ENCODE assay signal across 1 cellular context in the genomic region with DNA sequence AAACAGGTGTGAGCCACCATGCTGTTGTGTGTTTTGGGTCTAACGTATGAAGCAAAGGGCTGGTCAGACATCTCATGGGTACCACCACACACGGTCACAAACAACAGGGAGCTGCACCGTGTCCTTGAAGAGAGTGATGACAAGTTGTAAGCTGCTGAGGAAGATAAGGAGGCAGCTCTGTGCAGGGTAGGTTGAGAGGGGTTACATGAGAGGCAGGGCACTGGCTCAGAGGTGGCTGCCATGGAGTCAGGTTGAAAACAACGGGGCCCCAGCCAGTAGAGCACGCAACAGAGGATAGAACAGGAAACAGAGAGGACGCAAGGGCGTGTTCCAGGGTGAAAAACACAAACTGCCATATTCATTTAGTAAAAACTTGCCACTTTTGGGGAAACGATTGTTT.
TF ChIP-seq lines count a peak whose summit lies in the region.

No MANE protein-coding gene starts in this region.

TF ChIP-seq in K562, 482 proteins besides CTCF, POLR2A, EP300 and RAD21 (continued from another document):
- TF ChIP-seq, protein P1, sequence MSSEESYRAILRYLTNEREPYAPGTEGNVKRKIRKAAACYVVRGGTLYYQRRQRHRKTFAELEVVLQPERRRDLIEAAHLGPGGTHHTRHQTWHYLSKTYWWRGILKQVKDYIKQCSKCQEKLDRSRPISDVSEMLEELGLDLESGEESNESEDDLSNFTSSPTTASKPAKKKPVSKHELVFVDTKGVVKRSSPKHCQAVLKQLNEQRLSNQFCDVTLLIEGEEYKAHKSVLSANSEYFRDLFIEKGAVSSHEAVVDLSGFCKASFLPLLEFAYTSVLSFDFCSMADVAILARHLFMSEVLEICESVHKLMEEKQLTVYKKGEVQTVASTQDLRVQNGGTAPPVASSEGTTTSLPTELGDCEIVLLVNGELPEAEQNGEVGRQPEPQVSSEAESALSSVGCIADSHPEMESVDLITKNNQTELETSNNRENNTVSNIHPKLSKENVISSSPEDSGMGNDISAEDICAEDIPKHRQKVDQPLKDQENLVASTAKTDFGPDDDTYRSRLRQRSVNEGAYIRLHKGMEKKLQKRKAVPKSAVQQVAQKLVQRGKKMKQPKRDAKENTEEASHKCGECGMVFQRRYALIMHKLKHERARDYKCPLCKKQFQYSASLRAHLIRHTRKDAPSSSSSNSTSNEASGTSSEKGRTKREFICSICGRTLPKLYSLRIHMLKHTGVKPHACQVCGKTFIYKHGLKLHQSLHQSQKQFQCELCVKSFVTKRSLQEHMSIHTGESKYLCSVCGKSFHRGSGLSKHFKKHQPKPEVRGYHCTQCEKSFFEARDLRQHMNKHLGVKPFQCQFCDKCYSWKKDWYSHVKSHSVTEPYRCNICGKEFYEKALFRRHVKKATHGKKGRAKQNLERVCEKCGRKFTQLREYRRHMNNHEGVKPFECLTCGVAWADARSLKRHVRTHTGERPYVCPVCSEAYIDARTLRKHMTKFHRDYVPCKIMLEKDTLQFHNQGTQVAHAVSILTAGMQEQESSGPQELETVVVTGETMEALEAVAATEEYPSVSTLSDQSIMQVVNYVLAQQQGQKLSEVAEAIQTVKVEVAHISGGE (CRISPR knock-in tag; IDR thresholded peaks at IDR 0.05), result 0 out of 6 replicates have a peak, but pooled peaks of 1 of the 3 experiments have one; percentile 22
- TF ChIP-seq LEF1 (IDR thresholded peaks at IDR 0.05), result 0 out of 2 replicates have a peak, but pooled peaks have one; percentile 41
